In the genomic region with DNA sequence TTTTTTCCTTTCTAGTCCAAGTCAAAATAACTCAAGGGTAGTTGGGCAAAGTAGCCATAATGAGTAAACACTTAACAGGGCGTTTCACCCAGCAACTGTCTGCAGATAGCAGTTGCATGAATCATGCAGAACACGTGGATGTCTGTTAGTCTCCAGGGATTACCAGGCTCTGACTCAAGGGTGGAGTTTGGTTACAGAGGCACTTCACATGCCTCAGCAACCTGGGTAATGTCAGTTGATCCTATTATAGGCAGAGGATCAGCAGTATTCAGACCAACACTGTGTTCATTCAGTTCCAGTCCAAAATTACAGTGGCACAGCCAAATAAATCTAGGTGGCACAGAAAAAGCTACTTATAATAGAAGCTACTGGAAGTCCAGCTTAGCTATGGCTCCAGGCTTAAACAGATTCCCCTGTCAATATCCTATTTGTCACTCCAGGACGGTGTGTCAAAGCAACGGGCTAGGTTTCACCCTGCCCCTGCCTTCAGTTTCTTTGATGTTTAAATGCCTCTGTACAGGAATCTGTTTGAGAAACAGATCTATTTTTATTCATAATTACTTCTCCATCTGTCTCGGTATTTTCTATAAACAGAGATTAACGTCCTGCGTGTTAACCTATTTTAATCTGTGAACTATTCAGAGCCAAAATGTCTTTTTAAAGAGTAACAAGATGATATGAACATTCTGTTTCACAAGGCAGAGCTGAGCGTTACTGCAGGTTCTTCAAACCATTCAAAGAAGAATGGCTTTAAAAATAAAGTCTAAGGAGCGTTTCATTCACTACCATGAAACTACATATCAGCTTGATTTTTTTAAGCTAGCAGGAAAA, we compare ENCODE assay signal across 8 cellular contexts.
A peak's percentile ranks its signal among the peaks of the same experiment; 100 is the strongest.
DNase-seq lines count a peak whose midpoint lies in the region; TF ChIP-seq lines count a peak whose summit lies in the region.

No MANE protein-coding gene starts in this region.

- H3K18ac ChIP-seq in mesenchymal stem cell (ENCODE audit: low read depth in 1 of 2, low read length in 2 of 2), result peak overlapping the region; percentile 82 to 89

- peaks cover 4% of the 10 kb centered on the region for H3K79me1 ChIP-seq in mesenchymal stem cell (replicated peaks; ENCODE audit: low read length, poor library complexity, severe bottlenecking)

- H3K4me3 ChIP-seq in mesenchymal stem cell (ENCODE audit: insufficient read depth in 1 of 2, low read depth in 1 of 2, low read length in 2 of 2), result no peak overlapping the region

- H3K4ac ChIP-seq in mesenchymal stem cell (ENCODE audit: low read depth in 1 of 2, low read length in 2 of 2), result peak overlapping the region in 1 of 2 experiments; percentile 92

- H2BK15ac ChIP-seq in mesenchymal stem cell (ENCODE audit: low read depth, poor library complexity, severe bottlenecking), result no peak overlapping the region

- peak overlapping the region; percentile 99 for H3K27ac ChIP-seq in mesenchymal stem cell (ENCODE audit: low read length, poor library complexity, severe bottlenecking)

- no peaks in the 10 kb centered on the region for H3K36me3 ChIP-seq in mesenchymal stem cell (ENCODE audit: control insufficient read depth in 1 of 2, insufficient read depth in 2 of 2, low read depth in 1 of 2, low read length in 2 of 2)

- H2AK5ac ChIP-seq in mesenchymal stem cell (ENCODE audit: low read length, severe bottlenecking), result peak overlapping the region; percentile 31

- H3K9ac ChIP-seq in mesenchymal stem cell (ENCODE audit: low read length), result peak overlapping the region; percentile 86

- DNase-seq in DMS 273 (lab: John Stamatoyannopoulos, UW; ENCODE audit: unreplicated experiment), result peak; percentile 90
- peak; percentile 8 for DNase-seq in GM20000 (ENCODE audit: low spot score)
- peak; percentile 58 for DNase-seq in HPDE6-E6E7 (ENCODE audit: extremely low spot score)
- peak; percentile 63 for DNase-seq in NOMO-1 treated with dmso at 0.1 percent for 144 hours (lab: John Stamatoyannopoulos, UW; ENCODE audit: unreplicated experiment)
- DNase-seq in dermis blood vessel endothelial cell, result peak; percentile 99
- DNase-seq in mesenchymal stem cell, result peak; percentile 99
- DNase-seq in midbrain (lab: John Stamatoyannopoulos, UW), result no peak
- DNase-seq in SKM-1 treated with dmso at 0.1 percent for 144 hours (lab: John Stamatoyannopoulos, UW; ENCODE audit: unreplicated experiment), result no peak

- no peak overlapping the region for H4K8ac ChIP-seq in mesenchymal stem cell (ENCODE audit: low read length)

- H2BK5ac ChIP-seq in mesenchymal stem cell (ENCODE audit: low read depth, low read length, poor library complexity, severe bottlenecking), result peak overlapping the region; percentile 79

- TF ChIP-seq CTCF in GM20000 (IDR thresholded peaks at IDR 0.05; ENCODE audit: extremely low read depth, missing control alignments), result no peak

- no peaks in the 10 kb centered on the region for H3K27me3 ChIP-seq in mesenchymal stem cell (ENCODE audit: control insufficient read depth in 1 of 2, insufficient read depth in 1 of 2, low read length in 2 of 2)

- peaks cover 9% of the 10 kb centered on the region for H3K4me1 ChIP-seq in mesenchymal stem cell (ENCODE audit: control insufficient read depth, insufficient read depth, low read depth, low read length)

- no peak overlapping the region for H2AFZ ChIP-seq in mesenchymal stem cell (ENCODE audit: low read depth, low read length)

- peak overlapping the region; percentile 81 to 90 for H2BK12ac ChIP-seq in mesenchymal stem cell (ENCODE audit: low read length in 2 of 2)

- no peak overlapping the region for H4K91ac ChIP-seq in mesenchymal stem cell (ENCODE audit: low read length)

- H2BK120ac ChIP-seq in mesenchymal stem cell (ENCODE audit: low read depth, low read length), result peak overlapping the region; percentile 84

- H3K23ac ChIP-seq in mesenchymal stem cell (ENCODE audit: low read length in 2 of 2), result no peak overlapping the region

- 0% methylated on average over 3 of the region's 9 CpGs for WGBS in mesenchymal stem cell

- H3K14ac ChIP-seq in mesenchymal stem cell (ENCODE audit: low read length in 2 of 2), result no peak overlapping the region

- peak overlapping the region; percentile 40 for H3K4me2 ChIP-seq in mesenchymal stem cell (ENCODE audit: low read length, poor library complexity, severe bottlenecking)

- H3K9me3 ChIP-seq in mesenchymal stem cell (ENCODE audit: control insufficient read depth, low read length), result no peaks in the 10 kb centered on the region

Comparison
In these comparisons a context has a peak if more than half of its experiments do, and no peak if none do; other contexts are left out.
1. DNase-seq: peak in DMS 273 (single experiment), GM20000 (single experiment), HPDE6-E6E7 (single experiment), NOMO-1 treated with dmso at 0.1 percent for 144 hours (single experiment), dermis blood vessel endothelial cell (single experiment) and mesenchymal stem cell (single experiment); none in midbrain (single experiment) and SKM-1 treated with dmso at 0.1 percent for 144 hours (single experiment).